9 cellular contexts compared by ENCODE assay signal in genomic region chr2:16301961-16302360, GRCh38.
"Had no signal": no experiment of that assay in that cellular context is flagged by ENCODE, and none has a peak within 500 bp of the region (broad histone marks: within the 10 kb centered on the region; RNA-seq: fewer than 3 reads in every experiment).

No MANE protein-coding gene starts in this region.

- H2AFZ ChIP-seq: GM23248 had no signal

- H3K9me3 ChIP-seq: HAP-1 had no signal

- H3K4me3 ChIP-seq: GM23248, GM23338, HAP-1 had no signal

- H3K27ac Mint-ChIP-seq: GM23338, H9, HFFc6 had no signal

- H3K9ac ChIP-seq: GM23248 had no signal

- H3K4me3 Mint-ChIP-seq: GM23338, H9, HFFc6 had no signal

- H3K4me2 ChIP-seq: GM23338 had no signal

- H3K36me3 ChIP-seq: HAP-1 had no signal

- H3K4me1 ChIP-seq: HAP-1 had no signal

- H3K27ac ChIP-seq: GM23248 had no signal

- DNase-seq: GM23248, GOT3, H7, H9, HCEC 1CT, HFFc6 had no signal

- ATAC-seq: HCT116 had no signal
